12 cellular contexts compared by ENCODE assay signal in the genomic region with DNA sequence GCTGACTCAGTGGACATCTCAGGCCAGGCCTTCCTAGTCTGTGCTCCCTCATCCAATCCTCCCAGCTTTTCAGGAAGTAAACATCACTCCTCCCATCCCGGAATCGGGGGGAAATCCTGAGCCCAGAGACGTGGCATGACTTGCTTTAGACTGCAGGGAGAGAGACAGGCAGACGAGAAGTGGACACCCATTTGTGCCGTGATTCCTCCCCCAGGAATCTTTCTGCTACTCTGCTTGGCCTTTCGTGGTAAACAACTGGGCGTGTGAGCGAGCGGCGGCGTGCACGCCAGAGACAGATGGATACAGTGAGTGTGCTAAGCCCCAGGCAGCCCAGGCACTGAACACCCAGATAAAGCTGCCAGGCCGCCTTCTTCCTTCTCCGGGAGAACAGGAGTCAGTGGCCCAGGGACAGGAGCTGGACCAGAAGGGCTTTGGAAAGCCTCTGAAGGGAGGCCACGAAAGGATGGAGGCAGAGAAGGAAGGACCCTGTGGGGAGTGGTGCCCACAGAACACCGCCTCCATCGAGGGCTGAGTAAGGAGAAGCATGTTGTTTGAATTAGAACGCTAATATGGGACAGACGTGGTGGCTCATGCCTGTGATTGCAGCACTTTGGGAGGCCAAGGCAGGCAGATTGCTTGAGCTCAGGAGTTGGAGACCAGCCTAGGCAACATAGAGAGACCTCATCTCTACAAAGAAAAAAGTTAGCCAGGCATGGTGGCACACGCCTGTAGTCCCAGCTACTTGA. TPM values are rescaled to one million over a fixed set of nuclear protein-coding genes. Genes with fewer than 3 reads are reported as not detected.
DNase-seq lines count a peak whose midpoint lies in the region; ATAC-seq and TF ChIP-seq lines count a peak whose summit lies in the region.
"Had no signal": no experiment of that assay in that cellular context is flagged by ENCODE, and none has a peak within 500 bp of the region (broad histone marks: within the 10 kb centered on the region; RNA-seq: fewer than 3 reads in every experiment).

No MANE protein-coding gene starts in this region.

- H3K27me3 ChIP-seq in foreskin keratinocyte (peaks cover 1% of the 10 kb centered on the region), ascending aorta (no peaks in the 10 kb centered on the region)
- H3K27me3 ChIP-seq: BE2C had no signal

- DNase-seq in AG10803 (ENCODE audit: low read depth) (peak; percentile 99), foreskin keratinocyte (peak; percentile 78 to 85), omental fat pad (ENCODE audit: low spot score) (no peak), DMS153 treated with DMSO at 0.1 percent for 48 hours (lab: John Stamatoyannopoulos, UW; ENCODE audit: unreplicated experiment) (no peak), ascending aorta (ENCODE audit: low spot score in 2 of 2) (no peak)
- DNase-seq in activated naive CD4-positive, alpha-beta T cell treated with Interleukin-2 at 50 U/mL for 16 hours, result no peak
- DNase-seq: BE2C, foreskin melanocyte, NCI-H1048, nephron progenitor cell had no signal

- no peak for TF ChIP-seq CTCF in AG10803 (conservative IDR thresholded peaks at IDR 0.05; ENCODE audit: low read length)
- no peak for TF ChIP-seq CTCF in WI38 (IDR thresholded peaks at IDR 0.05; ENCODE audit: low read depth, low read length)
- no peak for TF ChIP-seq CTCF in foreskin keratinocyte (conservative IDR thresholded peaks at IDR 0.05)
- TF ChIP-seq CTCF in omental fat pad (IDR thresholded peaks at IDR 0.05), result no peak
- no peak for TF ChIP-seq CTCF in ascending aorta (IDR thresholded peaks at IDR 0.05)

- no peaks in the 10 kb centered on the region for H3K36me3 ChIP-seq in ascending aorta
- H3K36me3 ChIP-seq: BE2C had no signal

- H3K27ac ChIP-seq in foreskin keratinocyte (no peak overlapping the region), ascending aorta (no peak overlapping the region)

- peak overlapping the region; percentile 26 for H3K4me3 ChIP-seq in AG10803 (ENCODE audit: low read length)
- peak overlapping the region; percentile 33 for H3K4me3 ChIP-seq in WI38 (ENCODE audit: low read depth, low read length)
- no peak overlapping the region for H3K4me3 ChIP-seq in ascending aorta

- H3K9me3 ChIP-seq in ascending aorta, result no peaks in the 10 kb centered on the region
- H3K9me3 ChIP-seq: BE2C had no signal

- peak; percentile 78 for ATAC-seq in foreskin keratinocyte
- peak; percentile 91 for ATAC-seq in omental fat pad (ENCODE audit: low FRiP score)
- ATAC-seq in HG03095 (IDR thresholded peaks at IDR 0.05; ENCODE audit: unreplicated experiment), result no peak

- intact Hi-C loops in ascending aorta (cut with DNase I), result no loop called here

- H3K4me1 ChIP-seq in foreskin keratinocyte (no peaks in the 10 kb centered on the region), ascending aorta (no peaks in the 10 kb centered on the region)
- H3K4me1 ChIP-seq: BE2C had no signal

RNA-seq across cellular contexts. Expression of gene PRR5, which starts 53.0 kb away (rescaled TPM):
- 12.2 and 13.8 TPM in 2 replicates for total RNA-seq in foreskin keratinocyte
- 18.4 and 18.5 TPM in 2 replicates for polyA plus RNA-seq in foreskin keratinocyte
- total RNA-seq in omental fat pad, result 10 to 100 TPM; 22.2 to 51.5 (median 31.6) TPM
- 4.4 TPM for total RNA-seq in ascending aorta

Comparison
In these comparisons a context has a peak if more than half of its experiments do, and no peak if none do; other contexts are left out.
1. DNase-seq: peak in AG10803 (single experiment) and foreskin keratinocyte (2 of 2); none in omental fat pad (single experiment), DMS153 treated with DMSO at 0.1 percent for 48 hours (single experiment), ascending aorta (0 of 2) and activated naive CD4-positive, alpha-beta T cell treated with Interleukin-2 at 50 U/mL for 16 hours (single experiment).
2. H3K4me3 ChIP-seq: peak in AG10803 (single experiment) and WI38 (single experiment); none in ascending aorta (0 of 2).